13 cellular contexts compared by ENCODE assay signal in genomic region chr10:70889291-70889690, GRCh38. TPM values are rescaled to one million over a fixed set of nuclear protein-coding genes. Genes with fewer than 3 reads are reported as not detected.
DNase-seq lines count a peak whose midpoint lies in the region; ATAC-seq and TF ChIP-seq lines count a peak whose summit lies in the region.
"Had no signal": no experiment of that assay in that cellular context is flagged by ENCODE, and none has a peak within 500 bp of the region (broad histone marks: within the 10 kb centered on the region; RNA-seq: fewer than 3 reads in every experiment).

No MANE protein-coding gene starts in this region.

- H3K36me3 ChIP-seq in liver (ENCODE audit: control insufficient read depth in 4 of 4, insufficient read depth in 3 of 4, low read depth in 1 of 4, low read length in 3 of 4): peaks cover 0 to 10% (median 8%) of the 10 kb centered on the region in 4 donors
- peaks cover 0 to 14% (median 7%) of the 10 kb centered on the region in 4 donors for H3K36me3 ChIP-seq in right lobe of liver
- peaks cover 2 to 15% (median 11%) of the 10 kb centered on the region in 4 donors for H3K36me3 ChIP-seq in esophagus muscularis mucosa
- H3K36me3 ChIP-seq in gastrocnemius medialis: peaks cover 0 to 12% of the 10 kb centered on the region in 2 donors
- H3K36me3 ChIP-seq: neutrophil had no signal

- H3K9me3 ChIP-seq in liver (ENCODE audit: control insufficient read depth in 4 of 4, low read length in 3 of 4) (no peaks in the 10 kb centered on the region), right lobe of liver (no peaks in the 10 kb centered on the region), T-helper 17 cell (ENCODE audit: control insufficient read depth, low read length, poor library complexity, severe bottlenecking) (no peaks in the 10 kb centered on the region), esophagus muscularis mucosa (no peaks in the 10 kb centered on the region), gastrocnemius medialis (no peaks in the 10 kb centered on the region)
- H3K9me3 ChIP-seq: neutrophil had no signal

- no peak for TF ChIP-seq EP300 in esophagus muscularis mucosa (IDR thresholded peaks at IDR 0.05)

- intact Hi-C loops in right lobe of liver (cut with DNase I): no loop called here
- intact Hi-C loops in esophagus muscularis mucosa (cut with DNase I): no loop called here
- intact Hi-C loops in gastrocnemius medialis (cut with DNase I; ENCODE audit: low total_unique reads): loop anchor here (10.0 kb wide), 1 partner anchor 434 kb away; no protein-coding TSS in a partner anchor

- H3K9ac ChIP-seq in liver (ENCODE audit: low read depth in 1 of 2, low read length in 2 of 2): no peak overlapping the region

- H3K27ac Mint-ChIP-seq in T-helper 17 cell: no peak overlapping the region
- no peak overlapping the region for H3K27ac Mint-ChIP-seq in type B pancreatic cell

- TF ChIP-seq CTCF in liver (IDR thresholded peaks at IDR 0.05; ENCODE audit: low read depth, low read length, missing input control) (no peak), right lobe of liver (IDR thresholded peaks at IDR 0.05) (no peak), esophagus muscularis mucosa (IDR thresholded peaks at IDR 0.05) (no peak), type B pancreatic cell (conservative IDR thresholded peaks at IDR 0.05) (no peak), gastrocnemius medialis (IDR thresholded peaks at IDR 0.05 in 4 of 5, conservative IDR thresholded peaks at IDR 0.05 in 1 of 5) (no peak)

- peak overlapping the region; percentile 88 for H3K4me3 Mint-ChIP-seq in T-helper 17 cell
- H3K4me3 Mint-ChIP-seq in type B pancreatic cell: peak overlapping the region; percentile 83

- 60% methylated on average over 3 of the region's 3 CpGs for WGBS in liver
- WGBS in right lobe of liver (ENCODE audit: insufficient coverage, low coverage, low lambda C conversion rate, missing lambda C conversion rate): 54% methylated on average over 3 of the region's 3 CpGs
- 84% methylated on average over 3 of the region's 3 CpGs for whole genome bisulfite sequencing in esophagus muscularis mucosa

- no peaks in the 10 kb centered on the region for H3K9me3 Mint-ChIP-seq in type B pancreatic cell

- no peak for ATAC-seq in right lobe of liver
- ATAC-seq in T-helper 17 cell: no peak
- ATAC-seq in gastrocnemius medialis: no peak

- H3K4me1 Mint-ChIP-seq in T-helper 17 cell (peaks cover 5% of the 10 kb centered on the region), type B pancreatic cell (ENCODE audit: unreplicated experiment) (peaks cover 30% of the 10 kb centered on the region)

- no peak for TF ChIP-seq POLR2A in right lobe of liver (IDR thresholded peaks at IDR 0.05)
- TF ChIP-seq POLR2A in esophagus muscularis mucosa (IDR thresholded peaks at IDR 0.05; ENCODE audit: low read depth): no peak
- no peak for TF ChIP-seq POLR2A in gastrocnemius medialis (IDR thresholded peaks at IDR 0.05)

- H3K27me3 ChIP-seq in liver (ENCODE audit: control insufficient read depth in 4 of 4, insufficient read depth in 4 of 4, low read length in 3 of 4) (no peaks in the 10 kb centered on the region), right lobe of liver (no peaks in the 10 kb centered on the region), esophagus muscularis mucosa (no peaks in the 10 kb centered on the region), gastrocnemius medialis (no peaks in the 10 kb centered on the region)

- TF ChIP-seq RAD21 in liver (IDR thresholded peaks at IDR 0.05): no peak

- H3K27me3 Mint-ChIP-seq in T-helper 17 cell (peaks cover 1% of the 10 kb centered on the region), type B pancreatic cell (no peaks in the 10 kb centered on the region)

- in situ Hi-C loops in gastrocnemius medialis (cut with MboI; ENCODE audit: low sequenced_read_pairs in 4 of 4): loop anchor here in 1 of 4 donors (10.0 kb wide), 1 partner anchor 344 kb away; no protein-coding TSS in a partner anchor

- DNase-seq in right lobe of liver (no peak), T-helper 17 cell (no peak), esophagus muscularis mucosa (ENCODE audit: extremely low spot score) (no peak), type B pancreatic cell (ENCODE audit: extremely low spot score, unreplicated experiment) (no peak), gastrocnemius medialis (no peak), DMS53 treated with DMSO at 0.1 percent for 48 hours (lab: John Stamatoyannopoulos, UW; ENCODE audit: unreplicated experiment) (no peak)
- no peak for DNase-seq in effector CD8-positive, alpha-beta T cell (lab: John Stamatoyannopoulos, UW)
- DNase-seq: kidney glomerular epithelial cell, NCI-H2029 treated with DMSO at 0.1 percent for 48 hours, OCI-M1, T-helper 9 cell had no signal

- H3K4me3 ChIP-seq in liver (ENCODE audit: low read depth in 1 of 3, low read length in 3 of 3) (no peak overlapping the region), right lobe of liver (no peak overlapping the region), esophagus muscularis mucosa (no peak overlapping the region), gastrocnemius medialis (no peak overlapping the region)

- peaks cover under 1% of the 10 kb centered on the region for H3K36me3 Mint-ChIP-seq in T-helper 17 cell (ENCODE audit: low read depth)
- H3K36me3 Mint-ChIP-seq in type B pancreatic cell: peaks cover 10% of the 10 kb centered on the region

- H3K27ac ChIP-seq in liver (ENCODE audit: low read depth in 1 of 2, low read length in 2 of 2) (no peak overlapping the region), right lobe of liver (no peak overlapping the region), esophagus muscularis mucosa (replicated peaks in 1 of 4) (peak overlapping the region in 3 of 4 donors; percentile 95 to 98 (median 97)), gastrocnemius medialis (peak overlapping the region in 2 of 4 donors; percentile 96)
- H3K27ac ChIP-seq: neutrophil had no signal

- peaks cover 0 to 46% (median 31%) of the 10 kb centered on the region in 4 donors for H3K4me1 ChIP-seq in liver (ENCODE audit: control insufficient read depth in 4 of 4, insufficient read depth in 4 of 4, low read length in 3 of 4)
- peaks cover 0 to 40% (median 10%) of the 10 kb centered on the region in 4 donors for H3K4me1 ChIP-seq in right lobe of liver
- H3K4me1 ChIP-seq in esophagus muscularis mucosa: peaks cover 21 to 37% (median 33%) of the 10 kb centered on the region in 4 donors
- H3K4me1 ChIP-seq in gastrocnemius medialis: peaks cover 17 to 26% of the 10 kb centered on the region in 2 donors

TF ChIP-seq in liver, 16 proteins besides CTCF, POLR2A, EP300 and RAD21:
- TF ChIP-seq FOXA2 (IDR thresholded peaks at IDR 0.05): peak; percentile 9
- no peak for TF ChIP-seq HNF4A (conservative IDR thresholded peaks at IDR 0.05)

RNA-seq across cellular contexts. Expression of gene PCBD1, which starts 0.9 kb away (rescaled TPM):
- 10 to 100 TPM; 72.0 to 99.8 TPM for total RNA-seq in liver
- polyA plus RNA-seq in liver: 100 to 1,000 TPM; 243 to 458 TPM
- 100 to 1,000 TPM; 165 to 375 (median 230) TPM for total RNA-seq in right lobe of liver
- 1 to 10 TPM; 8.1 TPM for total RNA-seq in T-helper 17 cell
- total RNA-seq in esophagus muscularis mucosa: 100 to 1,000 TPM in 2 of 4 donors, 10 to 100 TPM in 2; 56.1 to 112 (median 80.8) TPM
- 84.1 and 102 TPM in 2 replicates for total RNA-seq in type B pancreatic cell (ENCODE audit: low replicate concordance)
- 10 to 100 TPM; 31.0 to 57.8 (median 52.4) TPM for total RNA-seq in gastrocnemius medialis

Comparison
In these comparisons a context has a peak if more than half of its experiments do, and no peak if none do; other contexts are left out.
1. H3K27ac ChIP-seq: peak in esophagus muscularis mucosa (3 of 4); none in liver (0 of 2) and right lobe of liver (0 of 3).